Comparison of ENCODE assay signal across 24 cellular contexts in the genomic region with DNA sequence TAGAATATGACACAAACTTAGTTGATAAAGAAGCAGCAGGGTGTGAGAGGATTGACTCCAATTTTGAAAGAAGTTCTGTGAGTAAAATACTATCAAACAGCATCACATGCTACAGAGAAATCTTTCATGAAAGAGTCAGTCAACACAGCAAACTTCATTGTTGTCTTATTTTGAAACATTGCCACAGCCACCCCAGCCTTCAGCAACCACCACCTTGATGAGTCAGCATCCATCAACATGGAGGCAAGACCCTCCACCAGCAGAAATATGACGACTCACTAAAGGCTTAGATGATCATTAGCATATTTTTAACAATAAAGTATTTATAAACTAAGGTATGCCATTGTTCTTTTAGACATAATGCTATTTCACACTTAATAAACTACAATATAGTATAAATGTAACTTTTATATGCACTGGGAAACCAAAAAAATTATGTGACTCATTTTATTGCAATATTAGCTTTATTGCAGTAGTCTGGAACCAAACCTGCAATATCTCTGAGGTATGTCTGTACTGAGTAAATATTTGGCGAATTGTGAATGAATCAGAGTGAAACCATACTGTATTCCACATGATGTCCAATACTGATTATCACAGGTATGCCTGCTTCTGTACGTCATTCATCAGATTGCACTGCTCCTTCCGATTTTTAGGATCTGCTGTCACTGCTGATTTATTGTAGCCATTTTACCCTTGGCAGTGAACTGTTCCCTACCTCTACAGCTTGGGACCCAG. TPM values are rescaled to one million over a fixed set of nuclear protein-coding genes. Genes with fewer than 3 reads are reported as not detected.
DNase-seq lines count a peak whose midpoint lies in the region; ATAC-seq, FAIRE-seq and TF ChIP-seq lines count a peak whose summit lies in the region.
"Had no signal": no experiment of that assay in that cellular context is flagged by ENCODE, and none has a peak within 500 bp of the region (broad histone marks: within the 10 kb centered on the region; RNA-seq: fewer than 3 reads in every experiment).

No MANE protein-coding gene starts in this region.

- DNase-seq in DMS53 treated with DMSO at 0.1 percent for 48 hours (lab: John Stamatoyannopoulos, UW; ENCODE audit: unreplicated experiment), result peak; percentile 12
- DNase-seq in NCI-H69 (lab: John Stamatoyannopoulos, UW), result peak; percentile 14
- peak; percentile 80 for DNase-seq in mammary epithelial cell
- no peak for DNase-seq in cerebellar cortex (ENCODE audit: low spot score)
- DNase-seq in frontal cortex (ENCODE audit: low spot score in 2 of 2), result no peak
- no peak for DNase-seq in NCI-H1436 (lab: John Stamatoyannopoulos, UW)
- DNase-seq: C1 segment of cervical spinal cord; CD4-positive, alpha-beta memory T cell; COR-L47; DMS79 treated with DMSO at 0.1 percent for 48 hours; GF-D8; HCEC 1CT; Kasumi-1; MG63; NCI-H1105 treated with DMSO at 0.1 percent for 48 hours; NCI-H2029; NCI-H446; NCI-H524 treated with DMSO at 0.1 percent for 48 hours; SK-N-SH had no signal

- H2AFZ ChIP-seq in mammary epithelial cell (ENCODE audit: low read depth, low read length), result no peak overlapping the region

- H3K27me3 ChIP-seq in mammary epithelial cell (ENCODE audit: insufficient read depth, low read length) (no peaks in the 10 kb centered on the region), gastroesophageal sphincter (no peaks in the 10 kb centered on the region)
- H3K27me3 ChIP-seq: MG63 had no signal

- ATAC-seq in gastroesophageal sphincter, result no peak
- ATAC-seq: Panc1 had no signal

- H3K4me1 ChIP-seq in mammary epithelial cell (ENCODE audit: insufficient read depth, low read length), result peaks cover 6% of the 10 kb centered on the region
- H3K4me1 ChIP-seq in gastroesophageal sphincter, result no peaks in the 10 kb centered on the region

- H3K36me3 ChIP-seq in mammary epithelial cell (ENCODE audit: insufficient read depth, low read length) (no peaks in the 10 kb centered on the region), gastroesophageal sphincter (no peaks in the 10 kb centered on the region)
- H3K36me3 ChIP-seq: MG63 had no signal

- no peaks in the 10 kb centered on the region for H3K79me2 ChIP-seq in mammary epithelial cell (ENCODE audit: insufficient read depth, low read length)

- CTCF ChIA-PET in mammary epithelial cell (lab: Charles Lee; ENCODE audit: low non-redundant PET), result no interaction called here

- dilution Hi-C loops in mammary epithelial cell (cut with HindIII; ENCODE audit: low sequenced_read_pairs), result no loop called here

- H4K20me1 ChIP-seq in mammary epithelial cell (ENCODE audit: insufficient read depth, low read length), result no peaks in the 10 kb centered on the region

- no peak overlapping the region for H3K4me2 ChIP-seq in mammary epithelial cell (ENCODE audit: insufficient read depth, low read depth, low read length)
- H3K4me2 ChIP-seq: SK-N-SH had no signal

- no peaks in the 10 kb centered on the region for H3K9me3 ChIP-seq in mammary epithelial cell (replicated peaks; ENCODE audit: insufficient read depth, low read length)
- H3K9me3 ChIP-seq in gastroesophageal sphincter, result no peaks in the 10 kb centered on the region
- H3K9me3 ChIP-seq: MG63, SK-N-SH had no signal

- H3K9ac ChIP-seq in mammary epithelial cell (ENCODE audit: insufficient read depth, low read length), result no peak overlapping the region
- H3K9ac ChIP-seq: SK-N-SH had no signal

- intact Hi-C loops in mammary epithelial cell (cut with micrococcal nuclease), result no loop called here

- H3K27ac ChIP-seq in mammary epithelial cell (ENCODE audit: insufficient read depth, low read depth, low read length) (peak overlapping the region; percentile 19), gastroesophageal sphincter (no peak overlapping the region)
- H3K27ac ChIP-seq: HL-60 had no signal

- no peak for TF ChIP-seq POLR2A in gastroesophageal sphincter (IDR thresholded peaks at IDR 0.05)

- H3K4me3 ChIP-seq in mammary epithelial cell (replicated peaks in 1 of 3; ENCODE audit: insufficient read depth in 1 of 3, low read depth in 2 of 3, low read length in 3 of 3) (no peak overlapping the region), gastroesophageal sphincter (no peak overlapping the region)
- H3K4me3 ChIP-seq: MG63 had no signal

- TF ChIP-seq CTCF in mammary epithelial cell (conservative IDR thresholded peaks at IDR 0.05 in 1 of 2, IDR thresholded peaks at IDR 0.05 in 1 of 2; ENCODE audit: extremely low read depth in 1 of 2, insufficient read depth in 1 of 2, low read depth in 1 of 2, low read length in 2 of 2) (no peak), gastroesophageal sphincter (IDR thresholded peaks at IDR 0.05) (no peak)

- no peak for FAIRE-seq in frontal cortex (lab: Jason Lieb, UNC)
- FAIRE-seq: GM12891 had no signal

- in situ Hi-C loops in mammary epithelial cell (cut with MboI; ENCODE audit: low sequenced_read_pairs in 2 of 2), result no loop called here

- WGBS in mammary epithelial cell (ENCODE audit: low coverage, missing lambda C conversion rate), result 34% methylated on average over 4 of the region's 4 CpGs
- WGBS in gastroesophageal sphincter (ENCODE audit: low coverage in 1 of 2), 2 donors, result 85 to 93% methylated on average over 4 of the region's 4 CpGs

- no peak for TF ChIP-seq EP300 in gastroesophageal sphincter (IDR thresholded peaks at IDR 0.05)

- no TSS peak for BruUV-seq in mammary epithelial cell (replicated peaks; lab: Mats Ljungman, UMichigan)

RNA-seq across cellular contexts. Expression of a gene that starts 11.6 kb away (rescaled TPM):
- total RNA-seq in mammary epithelial cell (under 1 TPM; 0.17 to 0.24 TPM), frontal cortex (26.5 TPM), gastroesophageal sphincter (1 to 10 TPM in 2 of 4 donors, under 1 TPM in 1, not detected in 1; 0.31 to 2.1 (median 1.3) TPM)
- polyA plus RNA-seq in mammary epithelial cell, result 0.16 TPM
- 0.16 TPM for polyA minus RNA-seq in mammary epithelial cell
- total RNA-seq: A673; CD4-positive, alpha-beta memory T cell had no signal
- polyA plus RNA-seq: CD4-positive, alpha-beta memory T cell; SK-N-SH had no signal

Comparison
In these comparisons a context has a peak if more than half of its experiments do, and no peak if none do; other contexts are left out.
1. DNase-seq: peak in DMS53 treated with DMSO at 0.1 percent for 48 hours (single experiment), NCI-H69 (single experiment) and mammary epithelial cell (single experiment); none in cerebellar cortex (single experiment), frontal cortex (0 of 2) and NCI-H1436 (single experiment).